ENCODE assay signal across 8 cellular contexts in genomic region chr4:184474261-184475095, GRCh38. TPM values are rescaled to one million over a fixed set of nuclear protein-coding genes. Genes with fewer than 3 reads are reported as not detected.
A peak's percentile ranks its signal among the peaks of the same experiment; 100 is the strongest.
DNase-seq lines count a peak whose midpoint lies in the region; ATAC-seq and TF ChIP-seq lines count a peak whose summit lies in the region.

TSS of gene IRF2 (minus strand) at chr4:184474550. CDS start at chr4:184429064, 45,486 bp downstream.

- peaks cover 9% of the 10 kb centered on the region for H3K4me1 ChIP-seq in Panc1 (ENCODE audit: control insufficient read depth, insufficient read depth, low read length)
- H3K4me1 ChIP-seq in esophagus (ENCODE audit: control insufficient read depth in 2 of 2, insufficient read depth in 2 of 2, low read length in 1 of 2), result peaks cover 3 to 5% of the 10 kb centered on the region in 2 donors
- peaks cover 40% of the 10 kb centered on the region for H3K4me1 ChIP-seq in mucosa of stomach (ENCODE audit: control insufficient read depth, insufficient read depth, low read length)

- no peaks in the 10 kb centered on the region for H3K9me3 ChIP-seq in Panc1 (ENCODE audit: control insufficient read depth, insufficient read depth, low read depth, low read length)
- H3K9me3 ChIP-seq in esophagus (ENCODE audit: control insufficient read depth in 2 of 2, insufficient read depth in 1 of 2, low read depth in 1 of 2, low read length in 1 of 2), result no peaks in the 10 kb centered on the region
- H3K9me3 ChIP-seq in mucosa of stomach (ENCODE audit: control insufficient read depth, low read length), result no peaks in the 10 kb centered on the region

- H3K36me3 ChIP-seq in Panc1 (ENCODE audit: control insufficient read depth, insufficient read depth, low read length) (no peaks in the 10 kb centered on the region), esophagus (ENCODE audit: control insufficient read depth in 2 of 2, insufficient read depth in 2 of 2, low read length in 1 of 2) (no peaks in the 10 kb centered on the region), mucosa of stomach (ENCODE audit: control insufficient read depth, insufficient read depth, low read length) (no peaks in the 10 kb centered on the region)

- peak; percentile 97 for DNase-seq in DMS53 (lab: John Stamatoyannopoulos, UW)
- peak; percentile 96 for DNase-seq in KBM-7
- peak; percentile 61 for DNase-seq in Panc1 (ENCODE audit: low read depth, low spot score)
- DNase-seq in activated T-cell treated with anti-CD3 and anti-CD28 coated beads, Interleukin-2, amount 50 U/mL, for 4 hours, result peak; percentile 95
- peak; percentile 95 for DNase-seq in stimulated activated CD8-positive, alpha-beta memory T cell treated with anti-CD3 and anti-CD28 coated beads, Interleukin-4, amount 100 ng/mL, for 48 hours

- in situ Hi-C loops in KBM-7 (cut with MboI; ENCODE audit: low pct_unique_long_range_greater_than_20kb, low sequenced_read_pairs) (no loop called here), Panc1 (cut with HindIII; ENCODE audit: low pct_unique_long_range_greater_than_20kb, low sequenced_read_pairs) (no loop called here)

- intact Hi-C loops in Panc1 (cut with micrococcal nuclease; ENCODE audit: unreplicated experiment), result loop anchor here (10.0 kb wide), 2 partner anchors 60 to 190 kb away; no protein-coding TSS in a partner anchor

- H3K27ac ChIP-seq in Panc1 (ENCODE audit: low read length), result peak within 1 kb of the TSS; percentile 92
- H3K27ac ChIP-seq in esophagus (ENCODE audit: low read depth in 2 of 2, low read length in 1 of 2), result peak within 1 kb of the TSS; percentile 97 to 99

- H3K4me1 Mint-ChIP-seq in activated T-cell treated with anti-CD3 and anti-CD28 coated beads, Interleukin-2, amount 50 U/mL, for 4 hours (ENCODE audit: low read depth), result peaks cover 62% of the 10 kb centered on the region

- BruUV-seq in Panc1 (replicated peaks; lab: Mats Ljungman, UMichigan), result no TSS peak

- peak within 1 kb of the TSS; percentile 96 for H3K9ac ChIP-seq in mucosa of stomach (ENCODE audit: low read length)

- H3K27me3 ChIP-seq in Panc1 (ENCODE audit: control insufficient read depth, insufficient read depth, low read length) (no peaks in the 10 kb centered on the region), esophagus (ENCODE audit: control insufficient read depth in 1 of 2, insufficient read depth in 2 of 2, low read length in 2 of 2) (no peaks in the 10 kb centered on the region), mucosa of stomach (ENCODE audit: control insufficient read depth, insufficient read depth, low read length) (no peaks in the 10 kb centered on the region)

- no peak for TF ChIP-seq CTCF in Panc1 (IDR thresholded peaks at IDR 0.05)

- peak within 1 kb of the TSS; percentile 99 for H3K4me3 Mint-ChIP-seq in activated T-cell treated with anti-CD3 and anti-CD28 coated beads, Interleukin-2, amount 50 U/mL, for 4 hours

- WGBS in esophagus, 2 donors, result 0% methylated on average over 54 to 66 of the region's 66 CpGs

- peak within 1 kb of the TSS; percentile 62 to 89 for H3K4me3 ChIP-seq in Panc1 (ENCODE audit: low read depth in 2 of 2, low read length in 2 of 2)
- H3K4me3 ChIP-seq in esophagus (ENCODE audit: low read depth in 1 of 2, low read length in 2 of 2), result peak within 1 kb of the TSS; percentile 94 to 97
- peak within 1 kb of the TSS; percentile 97 for H3K4me3 ChIP-seq in mucosa of stomach (ENCODE audit: low read length)

- H3K27me3 Mint-ChIP-seq in activated T-cell treated with anti-CD3 and anti-CD28 coated beads, Interleukin-2, amount 50 U/mL, for 4 hours (ENCODE audit: low read depth), result no peaks in the 10 kb centered on the region

- ATAC-seq in GM21723 (IDR thresholded peaks at IDR 0.05; ENCODE audit: unreplicated experiment) (peak; percentile 58), Panc1 (peak; percentile 85)
- peak; percentile 71 to 76 for ATAC-seq in activated T-cell treated with anti-CD3 and anti-CD28 coated beads, Interleukin-2, amount 50 U/mL, for 4 hours

- peaks cover 25% of the 10 kb centered on the region for H3K36me3 Mint-ChIP-seq in activated T-cell treated with anti-CD3 and anti-CD28 coated beads, Interleukin-2, amount 50 U/mL, for 4 hours (ENCODE audit: insufficient read depth)

- no peaks in the 10 kb centered on the region for H3K9me3 Mint-ChIP-seq in activated T-cell treated with anti-CD3 and anti-CD28 coated beads, Interleukin-2, amount 50 U/mL, for 4 hours

- POLR2A ChIA-PET in Panc1 (lab: Charles Lee), result interaction anchor here (0.6 to 0.8 kb wide), 9 partner anchors 12 to 921 kb away, joined by 3 to 8 read pairs (median 5); no protein-coding TSS in a partner anchor

- CTCF ChIA-PET in Panc1 (lab: Charles Lee), result interaction anchor here (0.6 to 0.7 kb wide), 2 partner anchors 41 to 166 kb away, joined by 4 read pairs; no protein-coding TSS in a partner anchor

RNA-seq across cellular contexts. Expression of gene IRF2, which starts in this region (rescaled TPM):
- total RNA-seq in Panc1 (2021; ENCODE audit: unreplicated experiment), result 16.2 TPM
- polyA plus RNA-seq in Panc1 (2012; ENCODE audit: insufficient read length), result 16.9 TPM
- 10 to 100 TPM; 29.3 to 37.4 (median 32.8) TPM for total RNA-seq in activated T-cell treated with anti-CD3 and anti-CD28 coated beads, Interleukin-2, amount 50 U/mL, for 4 hours
- 10 to 100 TPM; 10.9 to 14.3 TPM for polyA plus RNA-seq in esophagus

Comparison
In these comparisons a context has a peak if more than half of its experiments do, and no peak if none do; other contexts are left out.
1. Peak in every context shown above with its lines: DNase-seq, ATAC-seq, H3K4me3 ChIP-seq and H3K27ac ChIP-seq.